ENCODE assay signal across 29 cellular contexts in the genomic region with DNA sequence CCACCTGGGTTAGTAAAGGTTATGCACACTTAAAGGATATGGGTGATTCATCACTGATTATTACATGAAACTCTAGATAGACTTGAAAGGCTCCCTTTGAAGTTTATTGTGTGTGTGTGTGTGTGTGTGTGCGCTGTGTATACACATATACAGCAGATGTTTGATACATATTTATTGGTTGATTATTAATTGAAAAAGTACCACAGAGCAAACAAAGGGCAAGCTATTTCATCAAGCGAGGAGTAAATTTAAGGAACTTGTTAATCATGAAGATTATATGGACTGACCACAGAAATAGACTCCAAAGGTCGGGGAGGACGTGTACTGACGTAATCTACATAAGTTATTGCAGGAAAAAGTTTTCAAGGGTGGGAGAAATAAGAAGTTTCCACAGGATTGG.
"Had no signal": no experiment of that assay in that cellular context is flagged by ENCODE, and none has a peak within 500 bp of the region (broad histone marks: within the 10 kb centered on the region; RNA-seq: fewer than 3 reads in every experiment).

No MANE protein-coding gene starts in this region.

- H3K4me3 Mint-ChIP-seq: immature natural killer cell; naive thymus-derived CD8-positive, alpha-beta T cell; nephron; neural crest cell; stimulated activated effector memory CD8-positive, alpha-beta T cell treated with anti-CD3 and anti-CD28 coated beads, Interleukin-12 subunit alpha, Interleukin-12 subunit beta, amount 100 ng/mL, for 72 hours; stimulated activated naive CD8-positive, alpha-beta T cell treated with anti-CD3 and anti-CD28 coated beads, Interleukin-15, Interleukin-2, amounts not matched to agents 100 ng/mL and 50 ng/mL, for 24 hours had no signal

- H3K27ac ChIP-seq: left lung, lower lobe of right lung, pancreas, prostate gland, sigmoid colon, suprapubic skin, thoracic aorta, tibial artery, vagina had no signal

- H3K36me3 ChIP-seq: left lung, lower lobe of right lung, pancreas, prostate gland, sigmoid colon, suprapubic skin, thoracic aorta, tibial artery, vagina had no signal

- ATAC-seq: left colon; left lung; lower lobe of right lung; naive thymus-derived CD8-positive, alpha-beta T cell; pancreas; right cardiac atrium; stimulated activated effector memory CD8-positive, alpha-beta T cell treated with anti-CD3 and anti-CD28 coated beads, Interleukin-12 subunit alpha, Interleukin-12 subunit beta, amount 100 ng/mL, for 72 hours had no signal

- H3K36me3 Mint-ChIP-seq: immature natural killer cell; stimulated activated effector memory CD8-positive, alpha-beta T cell treated with anti-CD3 and anti-CD28 coated beads, Interleukin-12 subunit alpha, Interleukin-12 subunit beta, amount 100 ng/mL, for 72 hours had no signal

- H3K27ac Mint-ChIP-seq: immature natural killer cell; naive thymus-derived CD8-positive, alpha-beta T cell; nephron; stimulated activated effector memory CD8-positive, alpha-beta T cell treated with anti-CD3 and anti-CD28 coated beads, Interleukin-12 subunit alpha, Interleukin-12 subunit beta, amount 100 ng/mL, for 72 hours; stimulated activated naive CD8-positive, alpha-beta T cell treated with anti-CD3 and anti-CD28 coated beads, Interleukin-15, Interleukin-2, amounts not matched to agents 100 ng/mL and 50 ng/mL, for 24 hours had no signal

- H3K4me1 Mint-ChIP-seq: immature natural killer cell; nephron; neural crest cell; stimulated activated effector memory CD8-positive, alpha-beta T cell treated with anti-CD3 and anti-CD28 coated beads, Interleukin-12 subunit alpha, Interleukin-12 subunit beta, amount 100 ng/mL, for 72 hours had no signal

- H3K4me3 ChIP-seq: left lung, lower lobe of right lung, pancreas, prostate gland, sigmoid colon, smooth muscle cell, suprapubic skin, thoracic aorta, tibial artery, vagina had no signal

- H3K27me3 Mint-ChIP-seq: stimulated activated naive CD8-positive, alpha-beta T cell treated with anti-CD3 and anti-CD28 coated beads, Interleukin-15, Interleukin-2, amounts not matched to agents 100 ng/mL and 50 ng/mL, for 24 hours had no signal

- DNase-seq: hypothalamus; immature natural killer cell; kidney; left colon; left lung; lower lobe of right lung; mammary epithelial cell; mesenchymal stem cell; naive thymus-derived CD8-positive, alpha-beta T cell; nucleus accumbens; pancreas; posterior cingulate gyrus; retina; right cardiac atrium; sigmoid colon; stimulated activated CD4-positive, alpha-beta T cell treated with anti-CD3 and anti-CD28 coated beads, Interleukin-1b, Interleukin-23, amount 100 ng/mL, for 48 hours; stimulated activated CD4-positive, alpha-beta T cell treated with anti-CD3 and anti-CD28 coated beads, Interleukin-2, amount 100 ng/mL, for 48 hours; stimulated activated naive CD4-positive, alpha-beta T cell; tibial artery; trophoblast cell had no signal

- H3K4me1 ChIP-seq: left lung, lower lobe of right lung, pancreas, prostate gland, sigmoid colon, suprapubic skin, tibial artery, vagina had no signal

- H3K9me3 ChIP-seq: pancreas, prostate gland, sigmoid colon, thoracic aorta, tibial artery, vagina had no signal

- H3K27me3 ChIP-seq: left lung, pancreas, sigmoid colon, suprapubic skin, tibial artery, vagina had no signal
